In the genomic region with DNA sequence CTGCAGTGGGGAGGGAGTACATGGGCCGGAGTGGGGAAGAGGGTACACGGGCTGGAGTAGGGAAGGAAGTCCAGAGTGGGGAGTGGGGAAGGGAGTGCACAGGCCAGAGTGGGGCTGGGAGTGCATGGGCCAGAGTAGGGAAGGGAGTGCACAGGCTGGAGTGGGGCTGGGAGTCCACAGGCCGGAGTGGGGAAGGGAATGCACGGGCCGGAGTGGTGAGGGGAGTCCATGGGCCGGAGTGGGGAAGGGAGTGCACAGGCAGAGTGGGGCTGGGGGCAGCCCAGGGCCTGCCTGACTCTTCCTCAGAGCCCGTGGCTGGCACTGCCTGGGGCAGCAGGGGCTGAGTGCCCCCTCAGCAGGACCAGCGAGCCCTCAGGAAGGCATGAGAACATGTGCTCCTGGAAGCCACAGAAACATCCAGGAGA, we compare ENCODE assay signal across 23 cellular contexts.
"Had no signal": no experiment of that assay in that cellular context is flagged by ENCODE, and none has a peak within 500 bp of the region (broad histone marks: within the 10 kb centered on the region; RNA-seq: fewer than 3 reads in every experiment).

No MANE protein-coding gene starts in this region.

- H3K4me1 ChIP-seq: heart left ventricle, parathyroid adenoma, suprapubic skin had no signal

- H3K4me3 Mint-ChIP-seq: activated CD4-positive, alpha-beta T cell treated with anti-CD3 and anti-CD28 coated beads for 36 hours; activated naive CD4-positive, alpha-beta T cell treated with anti-CD3 and anti-CD28 coated beads for 36 hours; activated T-helper 17 cell treated with anti-CD3 and anti-CD28 coated beads, Interleukin-2, amount 50 U/mL, for 72 hours; memory B cell; naive thymus-derived CD8-positive, alpha-beta T cell had no signal

- H3K36me3 ChIP-seq: brain microvascular endothelial cell, gastroesophageal sphincter, heart left ventricle, neutrophil, suprapubic skin, transverse colon, WERI-Rb-1 had no signal

- DNase-seq: activated CD4-positive, alpha-beta T cell treated with anti-CD3 and anti-CD28 coated beads for 36 hours; activated CD4-positive, alpha-beta T cell treated with anti-CD3 and anti-CD28 coated beads, Interleukin-2, amount 50 U/mL, for 48 hours; activated naive CD4-positive, alpha-beta T cell treated with anti-CD3 and anti-CD28 coated beads for 36 hours; anterior cingulate cortex; brain microvascular endothelial cell; kidney glomerular epithelial cell; left ventricle myocardium superior; stimulated activated CD4-positive, alpha-beta T cell treated with anti-CD3 and anti-CD28 coated beads, Interleukin-1b, Interleukin-23, amount 100 ng/mL, for 48 hours; stimulated activated CD8-positive, alpha-beta memory T cell treated with anti-CD3 and anti-CD28 coated beads, Interleukin-4, amount 100 ng/mL, for 48 hours; stimulated activated naive CD4-positive, alpha-beta T cell treated with Interleukin-2 at 50 U/mL for 16 hours; SW 1271; T-helper 2 cell; transverse colon; WERI-Rb-1 had no signal

- H3K4me3 ChIP-seq: coronary artery, gastroesophageal sphincter, heart left ventricle, suprapubic skin, transverse colon had no signal

- H3K9me3 Mint-ChIP-seq: activated naive CD4-positive, alpha-beta T cell treated with anti-CD3 and anti-CD28 coated beads for 36 hours had no signal

- H3K27ac ChIP-seq: brain microvascular endothelial cell, coronary artery, gastroesophageal sphincter, heart left ventricle, neutrophil, parathyroid adenoma, suprapubic skin, transverse colon, WERI-Rb-1 had no signal

- H3K9me3 ChIP-seq: gastroesophageal sphincter, neutrophil, suprapubic skin, transverse colon had no signal

- ATAC-seq: activated CD4-positive, alpha-beta T cell treated with anti-CD3 and anti-CD28 coated beads for 36 hours; activated T-helper 17 cell treated with anti-CD3 and anti-CD28 coated beads, Interleukin-2, amount 50 U/mL, for 72 hours; gastroesophageal sphincter; left ventricle myocardium superior; naive thymus-derived CD8-positive, alpha-beta T cell had no signal

- H3K36me3 Mint-ChIP-seq: memory B cell; naive thymus-derived CD8-positive, alpha-beta T cell had no signal

- H3K27ac Mint-ChIP-seq: activated CD4-positive, alpha-beta T cell treated with anti-CD3 and anti-CD28 coated beads for 36 hours; activated naive CD4-positive, alpha-beta T cell treated with anti-CD3 and anti-CD28 coated beads for 36 hours; activated T-helper 17 cell treated with anti-CD3 and anti-CD28 coated beads, Interleukin-2, amount 50 U/mL, for 72 hours; memory B cell; naive thymus-derived CD8-positive, alpha-beta T cell had no signal

- H3K4me1 Mint-ChIP-seq: activated CD4-positive, alpha-beta T cell treated with anti-CD3 and anti-CD28 coated beads for 36 hours; activated T-helper 17 cell treated with anti-CD3 and anti-CD28 coated beads, Interleukin-2, amount 50 U/mL, for 72 hours; memory B cell; naive thymus-derived CD8-positive, alpha-beta T cell had no signal

- H3K27me3 ChIP-seq: brain microvascular endothelial cell, gastroesophageal sphincter, heart left ventricle, neutrophil, suprapubic skin, transverse colon had no signal
